ENCODE assay signal across 1 cellular context in the genomic region with DNA sequence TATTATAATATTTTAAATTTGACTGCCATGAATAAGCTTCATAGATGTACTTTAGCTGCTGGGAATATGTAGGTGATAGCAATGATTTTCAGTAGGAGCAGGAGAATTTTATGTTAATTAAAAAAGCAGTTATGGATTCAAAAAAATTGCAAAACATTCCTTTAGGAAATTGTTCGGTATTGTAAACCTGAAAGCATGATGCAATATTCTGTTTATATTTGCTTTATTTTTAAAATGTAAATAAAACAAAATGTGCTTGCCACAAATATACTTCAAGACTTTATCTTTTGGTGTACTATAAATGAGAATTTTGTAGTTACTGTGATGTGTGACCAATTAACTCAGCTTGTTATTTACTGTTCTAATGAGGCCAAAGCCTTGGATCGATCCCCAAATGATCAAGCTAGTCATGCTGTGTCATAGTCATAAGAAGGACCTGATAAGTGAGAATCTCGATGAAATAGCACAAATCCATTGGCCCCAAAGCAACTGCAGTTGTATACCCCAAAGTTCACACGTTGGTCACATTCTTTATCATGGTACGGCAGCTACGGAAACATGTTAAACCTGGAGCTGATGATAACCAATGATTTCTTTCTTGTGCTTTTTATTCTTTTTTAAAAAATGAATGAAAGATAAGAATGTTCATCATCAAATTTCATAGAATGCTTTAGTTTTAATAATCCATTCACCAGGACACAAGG.
A peak's percentile ranks its signal among the peaks of the same experiment; 100 is the strongest.
TF ChIP-seq lines count a peak whose summit lies in the region.

No MANE protein-coding gene starts in this region.

TF ChIP-seq in K562, 482 proteins besides CTCF, POLR2A, EP300 and RAD21 (continued from another document and continues in another):
- peak; percentile 91 for TF ChIP-seq SMARCA4 (IDR thresholded peaks at IDR 0.05)
- TF ChIP-seq ZNF232 (CRISPR knock-in tag; IDR thresholded peaks at IDR 0.05) = no peak
- no peak for TF ChIP-seq ESRRA (IDR thresholded peaks at IDR 0.05; ENCODE audit: borderline replicate concordance, low read depth)
- TF ChIP-seq SUPT5H (IDR thresholded peaks at IDR 0.05) = no peak
- TF ChIP-seq, protein P1, sequence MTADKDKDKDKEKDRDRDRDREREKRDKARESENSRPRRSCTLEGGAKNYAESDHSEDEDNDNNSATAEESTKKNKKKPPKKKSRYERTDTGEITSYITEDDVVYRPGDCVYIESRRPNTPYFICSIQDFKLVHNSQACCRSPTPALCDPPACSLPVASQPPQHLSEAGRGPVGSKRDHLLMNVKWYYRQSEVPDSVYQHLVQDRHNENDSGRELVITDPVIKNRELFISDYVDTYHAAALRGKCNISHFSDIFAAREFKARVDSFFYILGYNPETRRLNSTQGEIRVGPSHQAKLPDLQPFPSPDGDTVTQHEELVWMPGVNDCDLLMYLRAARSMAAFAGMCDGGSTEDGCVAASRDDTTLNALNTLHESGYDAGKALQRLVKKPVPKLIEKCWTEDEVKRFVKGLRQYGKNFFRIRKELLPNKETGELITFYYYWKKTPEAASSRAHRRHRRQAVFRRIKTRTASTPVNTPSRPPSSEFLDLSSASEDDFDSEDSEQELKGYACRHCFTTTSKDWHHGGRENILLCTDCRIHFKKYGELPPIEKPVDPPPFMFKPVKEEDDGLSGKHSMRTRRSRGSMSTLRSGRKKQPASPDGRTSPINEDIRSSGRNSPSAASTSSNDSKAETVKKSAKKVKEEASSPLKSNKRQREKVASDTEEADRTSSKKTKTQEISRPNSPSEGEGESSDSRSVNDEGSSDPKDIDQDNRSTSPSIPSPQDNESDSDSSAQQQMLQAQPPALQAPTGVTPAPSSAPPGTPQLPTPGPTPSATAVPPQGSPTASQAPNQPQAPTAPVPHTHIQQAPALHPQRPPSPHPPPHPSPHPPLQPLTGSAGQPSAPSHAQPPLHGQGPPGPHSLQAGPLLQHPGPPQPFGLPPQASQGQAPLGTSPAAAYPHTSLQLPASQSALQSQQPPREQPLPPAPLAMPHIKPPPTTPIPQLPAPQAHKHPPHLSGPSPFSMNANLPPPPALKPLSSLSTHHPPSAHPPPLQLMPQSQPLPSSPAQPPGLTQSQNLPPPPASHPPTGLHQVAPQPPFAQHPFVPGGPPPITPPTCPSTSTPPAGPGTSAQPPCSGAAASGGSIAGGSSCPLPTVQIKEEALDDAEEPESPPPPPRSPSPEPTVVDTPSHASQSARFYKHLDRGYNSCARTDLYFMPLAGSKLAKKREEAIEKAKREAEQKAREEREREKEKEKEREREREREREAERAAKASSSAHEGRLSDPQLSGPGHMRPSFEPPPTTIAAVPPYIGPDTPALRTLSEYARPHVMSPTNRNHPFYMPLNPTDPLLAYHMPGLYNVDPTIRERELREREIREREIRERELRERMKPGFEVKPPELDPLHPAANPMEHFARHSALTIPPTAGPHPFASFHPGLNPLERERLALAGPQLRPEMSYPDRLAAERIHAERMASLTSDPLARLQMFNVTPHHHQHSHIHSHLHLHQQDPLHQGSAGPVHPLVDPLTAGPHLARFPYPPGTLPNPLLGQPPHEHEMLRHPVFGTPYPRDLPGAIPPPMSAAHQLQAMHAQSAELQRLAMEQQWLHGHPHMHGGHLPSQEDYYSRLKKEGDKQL (CRISPR knock-in tag; IDR thresholded peaks at IDR 0.05; ENCODE audit: borderline replicate concordance) = no peak
- TF ChIP-seq HDAC2 (IDR thresholded peaks at IDR 0.05) = peak; percentile 48; the same call in 1 of the 2 replicates
- peak; percentile 92 for TF ChIP-seq C11orf30 (IDR thresholded peaks at IDR 0.05; ENCODE audit: low read depth)
- no peak for TF ChIP-seq ZNF77 (CRISPR knock-in tag; IDR thresholded peaks at IDR 0.05)
- TF ChIP-seq POLR2B (IDR thresholded peaks at IDR 0.05; ENCODE audit: low read depth, partially characterized antibody) = no peak
- TF ChIP-seq HOXB6 (CRISPR knock-in tag; IDR thresholded peaks at IDR 0.05; ENCODE audit: borderline replicate concordance) = no peak
- TF ChIP-seq BRF2 (IDR thresholded peaks at IDR 0.05; ENCODE audit: borderline replicate concordance, insufficient read depth, insufficient read length) = no peak
- no peak for TF ChIP-seq ZKSCAN1 (IDR thresholded peaks at IDR 0.05; ENCODE audit: low read depth, low read length)
- TF ChIP-seq, protein P2, sequence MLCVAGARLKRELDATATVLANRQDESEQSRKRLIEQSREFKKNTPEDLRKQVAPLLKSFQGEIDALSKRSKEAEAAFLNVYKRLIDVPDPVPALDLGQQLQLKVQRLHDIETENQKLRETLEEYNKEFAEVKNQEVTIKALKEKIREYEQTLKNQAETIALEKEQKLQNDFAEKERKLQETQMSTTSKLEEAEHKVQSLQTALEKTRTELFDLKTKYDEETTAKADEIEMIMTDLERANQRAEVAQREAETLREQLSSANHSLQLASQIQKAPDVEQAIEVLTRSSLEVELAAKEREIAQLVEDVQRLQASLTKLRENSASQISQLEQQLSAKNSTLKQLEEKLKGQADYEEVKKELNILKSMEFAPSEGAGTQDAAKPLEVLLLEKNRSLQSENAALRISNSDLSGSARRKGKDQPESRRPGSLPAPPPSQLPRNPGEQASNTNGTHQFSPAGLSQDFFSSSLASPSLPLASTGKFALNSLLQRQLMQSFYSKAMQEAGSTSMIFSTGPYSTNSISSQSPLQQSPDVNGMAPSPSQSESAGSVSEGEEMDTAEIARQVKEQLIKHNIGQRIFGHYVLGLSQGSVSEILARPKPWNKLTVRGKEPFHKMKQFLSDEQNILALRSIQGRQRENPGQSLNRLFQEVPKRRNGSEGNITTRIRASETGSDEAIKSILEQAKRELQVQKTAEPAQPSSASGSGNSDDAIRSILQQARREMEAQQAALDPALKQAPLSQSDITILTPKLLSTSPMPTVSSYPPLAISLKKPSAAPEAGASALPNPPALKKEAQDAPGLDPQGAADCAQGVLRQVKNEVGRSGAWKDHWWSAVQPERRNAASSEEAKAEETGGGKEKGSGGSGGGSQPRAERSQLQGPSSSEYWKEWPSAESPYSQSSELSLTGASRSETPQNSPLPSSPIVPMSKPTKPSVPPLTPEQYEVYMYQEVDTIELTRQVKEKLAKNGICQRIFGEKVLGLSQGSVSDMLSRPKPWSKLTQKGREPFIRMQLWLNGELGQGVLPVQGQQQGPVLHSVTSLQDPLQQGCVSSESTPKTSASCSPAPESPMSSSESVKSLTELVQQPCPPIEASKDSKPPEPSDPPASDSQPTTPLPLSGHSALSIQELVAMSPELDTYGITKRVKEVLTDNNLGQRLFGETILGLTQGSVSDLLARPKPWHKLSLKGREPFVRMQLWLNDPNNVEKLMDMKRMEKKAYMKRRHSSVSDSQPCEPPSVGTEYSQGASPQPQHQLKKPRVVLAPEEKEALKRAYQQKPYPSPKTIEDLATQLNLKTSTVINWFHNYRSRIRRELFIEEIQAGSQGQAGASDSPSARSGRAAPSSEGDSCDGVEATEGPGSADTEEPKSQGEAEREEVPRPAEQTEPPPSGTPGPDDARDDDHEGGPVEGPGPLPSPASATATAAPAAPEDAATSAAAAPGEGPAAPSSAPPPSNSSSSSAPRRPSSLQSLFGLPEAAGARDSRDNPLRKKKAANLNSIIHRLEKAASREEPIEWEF (CRISPR knock-in tag; IDR thresholded peaks at IDR 0.05) = peak; percentile 97
- TF ChIP-seq PHTF2 (CRISPR knock-in tag; IDR thresholded peaks at IDR 0.05) = no peak
- TF ChIP-seq, protein P3, sequence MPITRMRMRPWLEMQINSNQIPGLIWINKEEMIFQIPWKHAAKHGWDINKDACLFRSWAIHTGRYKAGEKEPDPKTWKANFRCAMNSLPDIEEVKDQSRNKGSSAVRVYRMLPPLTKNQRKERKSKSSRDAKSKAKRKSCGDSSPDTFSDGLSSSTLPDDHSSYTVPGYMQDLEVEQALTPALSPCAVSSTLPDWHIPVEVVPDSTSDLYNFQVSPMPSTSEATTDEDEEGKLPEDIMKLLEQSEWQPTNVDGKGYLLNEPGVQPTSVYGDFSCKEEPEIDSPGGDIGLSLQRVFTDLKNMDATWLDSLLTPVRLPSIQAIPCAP (CRISPR knock-in tag; IDR thresholded peaks at IDR 0.05; ENCODE audit: borderline replicate concordance) = no peak
- no peak for TF ChIP-seq ZNF589 (CRISPR knock-in tag; IDR thresholded peaks at IDR 0.05; ENCODE audit: low read depth)
- TF ChIP-seq ZFP1 (CRISPR knock-in tag; IDR thresholded peaks at IDR 0.05) = no peak
- no peak for TF ChIP-seq ZFP30 (CRISPR knock-in tag; IDR thresholded peaks at IDR 0.05; ENCODE audit: borderline replicate concordance)
- no peak for TF ChIP-seq MAZ (CRISPR knock-in tag; conservative IDR thresholded peaks at IDR 0.05 in 1 of 2, IDR thresholded peaks at IDR 0.05 in 1 of 2)
- TF ChIP-seq, protein P4, sequence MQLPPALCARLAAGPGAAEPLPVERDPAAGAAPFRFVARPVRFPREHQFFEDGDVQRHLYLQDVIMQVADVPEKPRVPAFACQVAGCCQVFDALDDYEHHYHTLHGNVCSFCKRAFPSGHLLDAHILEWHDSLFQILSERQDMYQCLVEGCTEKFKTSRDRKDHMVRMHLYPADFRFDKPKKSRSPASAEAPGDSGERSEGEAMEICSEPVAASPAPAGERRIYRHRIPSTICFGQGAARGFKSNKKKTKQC (CRISPR knock-in tag; IDR thresholded peaks at IDR 0.05) = no peak
- no peak for TF ChIP-seq IRF2 (CRISPR knock-in tag; IDR thresholded peaks at IDR 0.05)
- no peak for TF ChIP-seq MYBL2 (IDR thresholded peaks at IDR 0.05; ENCODE audit: low read depth)
- no peak for TF ChIP-seq MYBL2 (CRISPR knock-in tag; IDR thresholded peaks at IDR 0.05; ENCODE audit: borderline replicate concordance)
- no peak for TF ChIP-seq DMBX1 (CRISPR knock-in tag; IDR thresholded peaks at IDR 0.05; ENCODE audit: borderline replicate concordance)
- TF ChIP-seq, protein P5, sequence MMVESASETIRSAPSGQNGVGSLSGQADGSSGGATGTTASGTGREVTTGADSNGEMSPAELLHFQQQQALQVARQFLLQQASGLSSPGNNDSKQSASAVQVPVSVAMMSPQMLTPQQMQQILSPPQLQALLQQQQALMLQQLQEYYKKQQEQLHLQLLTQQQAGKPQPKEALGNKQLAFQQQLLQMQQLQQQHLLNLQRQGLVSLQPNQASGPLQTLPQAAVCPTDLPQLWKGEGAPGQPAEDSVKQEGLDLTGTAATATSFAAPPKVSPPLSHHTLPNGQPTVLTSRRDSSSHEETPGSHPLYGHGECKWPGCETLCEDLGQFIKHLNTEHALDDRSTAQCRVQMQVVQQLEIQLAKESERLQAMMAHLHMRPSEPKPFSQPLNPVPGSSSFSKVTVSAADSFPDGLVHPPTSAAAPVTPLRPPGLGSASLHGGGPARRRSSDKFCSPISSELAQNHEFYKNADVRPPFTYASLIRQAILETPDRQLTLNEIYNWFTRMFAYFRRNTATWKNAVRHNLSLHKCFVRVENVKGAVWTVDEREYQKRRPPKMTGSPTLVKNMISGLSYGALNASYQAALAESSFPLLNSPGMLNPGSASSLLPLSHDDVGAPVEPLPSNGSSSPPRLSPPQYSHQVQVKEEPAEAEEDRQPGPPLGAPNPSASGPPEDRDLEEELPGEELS (CRISPR knock-in tag; IDR thresholded peaks at IDR 0.05; ENCODE audit: borderline replicate concordance) = no peak
- TF ChIP-seq FOXP1 (CRISPR knock-in tag; IDR thresholded peaks at IDR 0.05) = no peak
- TF ChIP-seq TEAD1 (CRISPR knock-in tag; IDR thresholded peaks at IDR 0.05) = no peak
- TF ChIP-seq SMAD3 (CRISPR knock-in tag; conservative IDR thresholded peaks at IDR 0.05) = no peak
- TF ChIP-seq PBX2 (CRISPR knock-in tag; IDR thresholded peaks at IDR 0.05; ENCODE audit: low read depth) = no peak
- TF ChIP-seq PBX2 (tag; conservative IDR thresholded peaks at IDR 0.05; ENCODE audit: low read depth) = no peak
- TF ChIP-seq, protein P6, sequence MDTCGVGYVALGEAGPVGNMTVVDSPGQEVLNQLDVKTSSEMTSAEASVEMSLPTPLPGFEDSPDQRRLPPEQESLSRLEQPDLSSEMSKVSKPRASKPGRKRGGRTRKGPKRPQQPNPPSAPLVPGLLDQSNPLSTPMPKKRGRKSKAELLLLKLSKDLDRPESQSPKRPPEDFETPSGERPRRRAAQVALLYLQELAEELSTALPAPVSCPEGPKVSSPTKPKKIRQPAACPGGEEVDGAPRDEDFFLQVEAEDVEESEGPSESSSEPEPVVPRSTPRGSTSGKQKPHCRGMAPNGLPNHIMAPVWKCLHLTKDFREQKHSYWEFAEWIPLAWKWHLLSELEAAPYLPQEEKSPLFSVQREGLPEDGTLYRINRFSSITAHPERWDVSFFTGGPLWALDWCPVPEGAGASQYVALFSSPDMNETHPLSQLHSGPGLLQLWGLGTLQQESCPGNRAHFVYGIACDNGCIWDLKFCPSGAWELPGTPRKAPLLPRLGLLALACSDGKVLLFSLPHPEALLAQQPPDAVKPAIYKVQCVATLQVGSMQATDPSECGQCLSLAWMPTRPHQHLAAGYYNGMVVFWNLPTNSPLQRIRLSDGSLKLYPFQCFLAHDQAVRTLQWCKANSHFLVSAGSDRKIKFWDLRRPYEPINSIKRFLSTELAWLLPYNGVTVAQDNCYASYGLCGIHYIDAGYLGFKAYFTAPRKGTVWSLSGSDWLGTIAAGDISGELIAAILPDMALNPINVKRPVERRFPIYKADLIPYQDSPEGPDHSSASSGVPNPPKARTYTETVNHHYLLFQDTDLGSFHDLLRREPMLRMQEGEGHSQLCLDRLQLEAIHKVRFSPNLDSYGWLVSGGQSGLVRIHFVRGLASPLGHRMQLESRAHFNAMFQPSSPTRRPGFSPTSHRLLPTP (IDR thresholded peaks at IDR 0.05; ENCODE audit: borderline replicate concordance, extremely low read depth, insufficient read length) = no peak
- no peak for TF ChIP-seq BRD4 (IDR thresholded peaks at IDR 0.05)
- TF ChIP-seq BCL6 (CRISPR knock-in tag; IDR thresholded peaks at IDR 0.05) = no peak
- no peak for TF ChIP-seq HMG20A (CRISPR knock-in tag; conservative IDR thresholded peaks at IDR 0.05)
- TF ChIP-seq CBX2 (IDR thresholded peaks at IDR 0.05; ENCODE audit: insufficient read depth, low read length, poor library complexity, severe bottlenecking) = no peak
- no peak for TF ChIP-seq ZNF507 (tag; conservative IDR thresholded peaks at IDR 0.05)
- no peak for TF ChIP-seq SRSF3 (IDR thresholded peaks at IDR 0.05; ENCODE audit: insufficient read depth, low read length)
